27 cellular contexts compared by ENCODE assay signal in genomic region chr15:37086120-37086519, GRCh38. TPM values are rescaled to one million over a fixed set of nuclear protein-coding genes. Genes with fewer than 3 reads are reported as not detected.
DNase-seq lines count a peak whose midpoint lies in the region; ATAC-seq and TF ChIP-seq lines count a peak whose summit lies in the region.
"Had no signal": no experiment of that assay in that cellular context is flagged by ENCODE, and none has a peak within 500 bp of the region (broad histone marks: within the 10 kb centered on the region; RNA-seq: fewer than 3 reads in every experiment).

No MANE protein-coding gene starts in this region.

- no peaks in the 10 kb centered on the region for H3K27me3 Mint-ChIP-seq in progenitor cell of endocrine pancreas
- peaks cover 25% of the 10 kb centered on the region for H3K27me3 Mint-ChIP-seq in activated T-helper 17 cell treated with anti-CD3 and anti-CD28 coated beads, Interleukin-2, amount 50 U/mL, for 72 hours

- intact Hi-C loops in esophagus muscularis mucosa (cut with DNase I), result no loop called here

- peak overlapping the region; percentile 34 for H3K4me2 ChIP-seq in BLaER1

- H3K27ac ChIP-seq in BLaER1 (no peak overlapping the region), esophagus muscularis mucosa (replicated peaks in 1 of 4) (peak overlapping the region; percentile 50 to 95 (median 60))
- H3K27ac ChIP-seq: SJSA1 had no signal

- peak; percentile 21 for DNase-seq in SK-MEL-5 (ENCODE audit: low read depth, low spot score)
- no peak for DNase-seq in esophagus muscularis mucosa (ENCODE audit: extremely low spot score)
- no peak for DNase-seq in progenitor cell of endocrine pancreas (ENCODE audit: low spot score, unreplicated experiment)
- no peak for DNase-seq in GM13976 (ENCODE audit: low spot score)
- no peak for DNase-seq in GDM1 (lab: John Stamatoyannopoulos, UW)
- DNase-seq: ACHN; activated CD4-positive, alpha-beta memory T cell treated with anti-CD3 and anti-CD28 coated beads for 36 hours; activated CD4-positive, CD25-positive, alpha-beta regulatory T cell treated with anti-CD3 and anti-CD28 coated beads, Interleukin-2, amount 50 U/mL, for 72 hours; activated CD8-positive, alpha-beta memory T cell treated with anti-CD3 and anti-CD28 coated beads, Interleukin-2, amount 50 U/mL, for 4 hours; aorta; BE2C; central memory CD4-positive, alpha-beta T cell; KG1; kidney; NCI-H1417 treated with DMSO at 0.1 percent for 48 hours; NCI-H2107; NCI-H446; NCI-H774 had no signal

- in situ Hi-C loops in SK-MEL-5 (cut with HindIII; ENCODE audit: low pct_unique_long_range_greater_than_20kb, low sequenced_read_pairs), result no loop called here
- in situ Hi-C loops in GM13976 (cut with MboI; ENCODE audit: low sequenced_read_pairs, unreplicated experiment), result no loop called here

- ATAC-seq in activated T-helper 17 cell treated with anti-CD3 and anti-CD28 coated beads, Interleukin-2, amount 50 U/mL, for 72 hours (replicated peaks), result no peak
- ATAC-seq: activated naive CD4-positive, alpha-beta T cell treated with anti-CD3 and anti-CD28 coated beads, Interleukin-2, amount 50 U/mL, for 72 hours; HCT116 had no signal

- 40% methylated on average over 3 of the region's 3 CpGs for WGBS in esophagus muscularis mucosa

- TF ChIP-seq EP300 in esophagus muscularis mucosa (IDR thresholded peaks at IDR 0.05), result no peak

- H3K4me1 ChIP-seq in BLaER1, result peaks cover 11% of the 10 kb centered on the region
- H3K4me1 ChIP-seq in esophagus muscularis mucosa, result peaks cover 43 to 92% (median 87%) of the 10 kb centered on the region in 4 donors
- H3K4me1 ChIP-seq: SJSA1 had no signal

- H3K27me3 ChIP-seq in BLaER1 (no peaks in the 10 kb centered on the region), esophagus muscularis mucosa (no peaks in the 10 kb centered on the region)
- H3K27me3 ChIP-seq: BE2C, SJSA1 had no signal

- no peak overlapping the region for H3K9ac ChIP-seq in BLaER1

- no peaks in the 10 kb centered on the region for H3K36me3 ChIP-seq in BLaER1
- peaks cover 0 to 16% (median 10%) of the 10 kb centered on the region in 4 donors for H3K36me3 ChIP-seq in esophagus muscularis mucosa
- H3K36me3 ChIP-seq: prostate gland had no signal

- TF ChIP-seq CTCF in esophagus muscularis mucosa (IDR thresholded peaks at IDR 0.05) (no peak), progenitor cell of endocrine pancreas (IDR thresholded peaks at IDR 0.05; ENCODE audit: unreplicated experiment) (no peak), GM13976 (IDR thresholded peaks at IDR 0.05; ENCODE audit: borderline replicate concordance, control extremely low read depth, extremely low read depth, insufficient read depth, missing control alignments) (no peak)

- H3K4me3 Mint-ChIP-seq in progenitor cell of endocrine pancreas (ENCODE audit: low read depth), result no peak overlapping the region
- H3K4me3 Mint-ChIP-seq in activated T-helper 17 cell treated with anti-CD3 and anti-CD28 coated beads, Interleukin-2, amount 50 U/mL, for 72 hours, result no peak overlapping the region
- H3K4me3 Mint-ChIP-seq: activated CD4-positive, alpha-beta memory T cell treated with anti-CD3 and anti-CD28 coated beads for 36 hours; activated T-helper 1 cell treated with anti-CD3 and anti-CD28 coated beads, Interleukin-12 subunit alpha, Interleukin-12 subunit beta, Interleukin-2, Interleukin-4 antibody, amounts not matched to agents 30 ng/mL and 10 ng/mL and 1 ng/mL, durations not matched to agents 14 hours and 24 hours and 36 hours; stimulated activated naive CD8-positive, alpha-beta T cell treated with anti-CD3 and anti-CD28 coated beads, Interleukin-15, Interleukin-2, amounts not matched to agents 100 ng/mL and 50 ng/mL, for 24 hours; T-helper 1 cell treated with Interleukin-12 subunit alpha and Interleukin-12 subunit beta and Interleukin-4 antibody, amounts not matched to agents 30 μg/mL and 1 μg/mL, for 36 hours had no signal

- H3K9me3 ChIP-seq in BLaER1 (no peaks in the 10 kb centered on the region), esophagus muscularis mucosa (no peaks in the 10 kb centered on the region)
- H3K9me3 ChIP-seq: BE2C, prostate gland, SJSA1 had no signal

- no peak for TF ChIP-seq POLR2A in esophagus muscularis mucosa (IDR thresholded peaks at IDR 0.05; ENCODE audit: low read depth)

- no peaks in the 10 kb centered on the region for H3K9me3 Mint-ChIP-seq in progenitor cell of endocrine pancreas (ENCODE audit: low read depth)
- H3K9me3 Mint-ChIP-seq in activated T-helper 17 cell treated with anti-CD3 and anti-CD28 coated beads, Interleukin-2, amount 50 U/mL, for 72 hours, result no peaks in the 10 kb centered on the region
- H3K9me3 Mint-ChIP-seq: activated CD4-positive, alpha-beta memory T cell treated with anti-CD3 and anti-CD28 coated beads for 36 hours; activated naive CD4-positive, alpha-beta T cell treated with anti-CD3 and anti-CD28 coated beads, Interleukin-2, amount 50 U/mL, for 72 hours; activated T-helper 1 cell treated with anti-CD3 and anti-CD28 coated beads, Interleukin-12 subunit alpha, Interleukin-12 subunit beta, Interleukin-2, Interleukin-4 antibody, amounts not matched to agents 30 ng/mL and 10 ng/mL and 1 ng/mL, durations not matched to agents 14 hours and 24 hours and 36 hours; T-helper 1 cell treated with Interleukin-12 subunit alpha and Interleukin-12 subunit beta and Interleukin-4 antibody, amounts not matched to agents 30 μg/mL and 1 μg/mL, for 36 hours had no signal

- H3K4me1 Mint-ChIP-seq in progenitor cell of endocrine pancreas (ENCODE audit: low read depth), result peaks cover 72% of the 10 kb centered on the region
- H3K4me1 Mint-ChIP-seq in activated T-helper 17 cell treated with anti-CD3 and anti-CD28 coated beads, Interleukin-2, amount 50 U/mL, for 72 hours, result no peaks in the 10 kb centered on the region

- H3K27ac Mint-ChIP-seq in progenitor cell of endocrine pancreas, result peak overlapping the region; percentile 65
- no peak overlapping the region for H3K27ac Mint-ChIP-seq in activated T-helper 17 cell treated with anti-CD3 and anti-CD28 coated beads, Interleukin-2, amount 50 U/mL, for 72 hours
- H3K27ac Mint-ChIP-seq: activated CD4-positive, alpha-beta memory T cell treated with anti-CD3 and anti-CD28 coated beads for 36 hours; activated naive CD4-positive, alpha-beta T cell treated with anti-CD3 and anti-CD28 coated beads, Interleukin-2, amount 50 U/mL, for 72 hours; activated T-helper 1 cell treated with anti-CD3 and anti-CD28 coated beads, Interleukin-12 subunit alpha, Interleukin-12 subunit beta, Interleukin-2, Interleukin-4 antibody, amounts not matched to agents 30 ng/mL and 10 ng/mL and 1 ng/mL, durations not matched to agents 14 hours and 24 hours and 36 hours; stimulated activated naive CD8-positive, alpha-beta T cell treated with anti-CD3 and anti-CD28 coated beads, Interleukin-15, Interleukin-2, amounts not matched to agents 100 ng/mL and 50 ng/mL, for 24 hours; T-helper 1 cell treated with Interleukin-12 subunit alpha and Interleukin-12 subunit beta and Interleukin-4 antibody, amounts not matched to agents 30 μg/mL and 1 μg/mL, for 36 hours had no signal

- H3K36me3 Mint-ChIP-seq in progenitor cell of endocrine pancreas (ENCODE audit: insufficient read depth), result peaks cover 35% of the 10 kb centered on the region
- H3K36me3 Mint-ChIP-seq in activated T-helper 17 cell treated with anti-CD3 and anti-CD28 coated beads, Interleukin-2, amount 50 U/mL, for 72 hours (ENCODE audit: low read depth), result no peaks in the 10 kb centered on the region
- H3K36me3 Mint-ChIP-seq: activated CD4-positive, alpha-beta memory T cell treated with anti-CD3 and anti-CD28 coated beads for 36 hours; activated naive CD4-positive, alpha-beta T cell treated with anti-CD3 and anti-CD28 coated beads, Interleukin-2, amount 50 U/mL, for 72 hours had no signal

- H4K20me1 ChIP-seq in BLaER1, result no peaks in the 10 kb centered on the region

- H3K4me3 ChIP-seq in BLaER1 (no peak overlapping the region), esophagus muscularis mucosa (no peak overlapping the region)
- H3K4me3 ChIP-seq: prostate gland, SJSA1 had no signal

RNA-seq across cellular contexts. Expression of gene MEIS2, which starts 14.2 kb away (rescaled TPM):
- 28.5 and 29.4 TPM in 2 replicates for total RNA-seq in SK-MEL-5 (2014; rRNA removed; shearing (Covaris generic))
- polyA plus RNA-seq in SK-MEL-5 (2015; cell fraction: cytosol; rRNA removed), result 23.9 and 28.5 TPM in 2 replicates
- polyA plus RNA-seq in SK-MEL-5 (2015; cell fraction: nucleus; rRNA removed), result 39.2 and 46.3 TPM in 2 replicates
- total RNA-seq in esophagus muscularis mucosa (100 to 1,000 TPM in 1 of 4 donors, 10 to 100 TPM in 3; 53.8 to 106 (median 63.3) TPM), progenitor cell of endocrine pancreas (133 and 143 TPM in 2 replicates)
- total RNA-seq in activated T-helper 17 cell treated with anti-CD3 and anti-CD28 coated beads, Interleukin-2, amount 50 U/mL, for 72 hours, result not detected
- total RNA-seq: activated CD4-positive, alpha-beta memory T cell treated with anti-CD3 and anti-CD28 coated beads for 36 hours; activated T-helper 1 cell treated with anti-CD3 and anti-CD28 coated beads, Interleukin-12 subunit alpha, Interleukin-12 subunit beta, Interleukin-2, Interleukin-4 antibody, amounts not matched to agents 30 ng/mL and 10 ng/mL and 1 ng/mL, durations not matched to agents 14 hours and 24 hours and 36 hours had no signal

Comparison
In these comparisons a context has a peak if more than half of its experiments do, and no peak if none do; other contexts are left out.
1. RNA of gene MEIS2, which starts 14.2 kb away (total RNA-seq): 133 to 143 TPM in progenitor cell of endocrine pancreas, 53.8 to 106 TPM in esophagus muscularis mucosa and 28.5 to 29.4 TPM in SK-MEL-5; not detected in activated T-helper 17 cell treated with anti-CD3 and anti-CD28 coated beads, Interleukin-2, amount 50 U/mL, for 72 hours; every median in the first group is over 10 times any median in the second.